8 cellular contexts compared by ENCODE assay signal in the genomic region with DNA sequence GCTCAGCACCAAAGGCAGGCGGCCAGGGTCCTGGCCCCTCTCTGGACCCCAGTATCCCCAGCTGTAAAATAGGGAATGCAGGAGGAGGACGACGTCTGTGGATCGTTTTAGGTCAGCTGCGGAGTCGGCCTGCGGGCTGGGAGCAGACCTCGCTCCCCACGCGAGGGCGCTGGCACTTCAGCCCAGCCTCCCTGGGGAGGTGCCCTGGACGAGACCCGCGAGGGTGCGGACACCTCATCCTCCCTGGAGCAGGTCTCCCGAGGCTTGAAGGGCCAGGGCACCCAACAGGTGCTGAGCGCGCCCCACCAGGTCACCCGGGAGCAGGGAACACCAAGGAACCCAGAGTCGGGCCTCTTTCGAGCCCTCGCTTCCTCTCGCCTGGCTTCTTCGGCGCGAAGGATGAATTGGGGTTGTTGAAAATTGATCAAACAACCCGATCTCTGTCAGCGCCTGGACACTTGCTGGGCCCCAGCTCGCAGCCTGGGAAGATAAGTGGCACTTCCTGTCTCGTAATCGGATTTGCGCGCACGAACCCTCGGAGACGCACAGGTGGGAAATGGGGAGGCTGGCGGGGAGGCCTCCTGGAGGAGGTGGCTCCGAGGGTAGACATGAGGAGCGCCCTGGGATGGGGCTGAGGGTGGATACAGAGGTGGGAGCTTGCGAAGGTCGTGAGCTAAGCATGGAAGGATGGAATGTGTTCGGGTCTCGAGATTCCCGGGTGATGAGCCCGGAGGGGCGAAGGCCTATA. TPM values are rescaled to one million over a fixed set of nuclear protein-coding genes. Genes with fewer than 3 reads are reported as not detected.
DNase-seq lines count a peak whose midpoint lies in the region; ATAC-seq and TF ChIP-seq lines count a peak whose summit lies in the region.

No MANE protein-coding gene starts in this region.

- H3K36me3 ChIP-seq in SU-DHL-6 (ENCODE audit: low read length) (no peaks in the 10 kb centered on the region), adrenal gland (replicated peaks in 1 of 2) (no peaks in the 10 kb centered on the region), sigmoid colon (no peaks in the 10 kb centered on the region)

- no peaks in the 10 kb centered on the region for H4K20me1 ChIP-seq in SU-DHL-6 (ENCODE audit: low read depth, low read length)

- intact Hi-C loops in adrenal gland (cut with DNase I) (no loop called here), sigmoid colon (cut with DNase I) (no loop called here)

- H2AFZ ChIP-seq in SU-DHL-6 (ENCODE audit: low read depth, low read length, severe bottlenecking): peak overlapping the region; percentile 73

- WGBS in adrenal gland, 4 donors: 0 to 2% (median 1%) methylated on average over 19 to 46 of the region's 46 CpGs
- 1% methylated on average over 46 of the region's 46 CpGs for WGBS in sigmoid colon, 2 donors

- no peak overlapping the region for H3K27ac ChIP-seq in SU-DHL-6 (ENCODE audit: low read depth, low read length)
- H3K27ac ChIP-seq in adrenal gland: no peak overlapping the region
- peak overlapping the region in 1 of 4 donors; percentile 6 for H3K27ac ChIP-seq in sigmoid colon

- TF ChIP-seq CTCF in SU-DHL-6 (IDR thresholded peaks at IDR 0.05; ENCODE audit: insufficient read depth, low read length, poor library complexity, severe bottlenecking) (peak; percentile 23), adrenal gland (IDR thresholded peaks at IDR 0.05) (peak; percentile 18 to 53 (median 46)), sigmoid colon (IDR thresholded peaks at IDR 0.05) (peak in 2 of 4 experiments; percentile 41 to 49)

- DNase-seq in NCI-H1105 treated with DMSO at 0.1 percent for 48 hours (lab: John Stamatoyannopoulos, UW): peak; percentile 28
- DNase-seq in NCI-H1105 (lab: John Stamatoyannopoulos, UW): no peak
- peak in 6 of 7 donors; percentile 37 to 73 (median 48) for DNase-seq in adrenal gland
- DNase-seq in hepatic stellate cell (ENCODE audit: low spot score): peak; percentile 68
- peak; percentile 68 for DNase-seq in sigmoid colon
- no peak for DNase-seq in NCI-H128 (lab: John Stamatoyannopoulos, UW; ENCODE audit: unreplicated experiment)

- TF ChIP-seq EP300 in sigmoid colon (IDR thresholded peaks at IDR 0.05): no peak

- H3K9me2 ChIP-seq in SU-DHL-6 (replicated peaks; ENCODE audit: insufficient read depth, low read length): no peaks in the 10 kb centered on the region

- no peaks in the 10 kb centered on the region for H3K79me2 ChIP-seq in SU-DHL-6 (ENCODE audit: insufficient read depth, low read length)

- TF ChIP-seq POLR2A in adrenal gland (IDR thresholded peaks at IDR 0.05) (no peak), sigmoid colon (IDR thresholded peaks at IDR 0.05) (peak in 1 of 2 donors; percentile 31)

- H3K9me3 ChIP-seq in SU-DHL-6 (ENCODE audit: insufficient read depth, low read length) (no peaks in the 10 kb centered on the region), adrenal gland (replicated peaks in 1 of 3) (no peaks in the 10 kb centered on the region), sigmoid colon (no peaks in the 10 kb centered on the region)

- peak overlapping the region; percentile 54 for H3K4me2 ChIP-seq in SU-DHL-6 (ENCODE audit: low read depth, low read length, poor library complexity, severe bottlenecking)

- H3K9ac ChIP-seq in SU-DHL-6 (ENCODE audit: low read length): no peak overlapping the region; the same call in 1 of the 2 replicates

- H3K4me1 ChIP-seq in adrenal gland (replicated peaks in 1 of 2) (peaks cover 6 to 20% of the 10 kb centered on the region in 2 donors), sigmoid colon (peaks cover 0 to 22% (median 19%) of the 10 kb centered on the region in 4 donors)

- H3F3A ChIP-seq in SU-DHL-6 (ENCODE audit: insufficient read depth): no peaks in the 10 kb centered on the region

- no peaks in the 10 kb centered on the region for H3K27me3 ChIP-seq in SU-DHL-6 (ENCODE audit: low read length)
- peaks cover 13% of the 10 kb centered on the region for H3K27me3 ChIP-seq in adrenal gland
- peaks cover 8 to 41% (median 37%) of the 10 kb centered on the region in 3 donors for H3K27me3 ChIP-seq in sigmoid colon

- ATAC-seq in HG03135 (IDR thresholded peaks at IDR 0.05; ENCODE audit: unreplicated experiment): peak; percentile 23

- H3K4me3 ChIP-seq in SU-DHL-6 (ENCODE audit: insufficient read depth, low read length, poor library complexity, severe bottlenecking): peak overlapping the region; percentile 44
- H3K4me3 ChIP-seq in adrenal gland: peak overlapping the region in 1 of 4 donors; percentile 59
- H3K4me3 ChIP-seq in sigmoid colon: peak overlapping the region in 3 of 4 donors; percentile 42 to 49 (median 48)

RNA-seq across cellular contexts. Expression of a gene that starts 0.6 kb away (rescaled TPM):
- 10 to 100 TPM in 3 of 8 donors, 1 to 10 TPM in 5; 2.2 to 24.4 (median 3.6) TPM for total RNA-seq in adrenal gland
- polyA plus RNA-seq in adrenal gland: 1 to 10 TPM; 2.6 to 9.2 (median 4.2) TPM
- total RNA-seq in sigmoid colon: 1 to 10 TPM; 2.6 to 9.6 (median 5.8) TPM
- polyA plus RNA-seq in sigmoid colon: 10 to 100 TPM; 24.5 to 50.6 (median 43.8) TPM

Comparison
In these comparisons a context has a peak if more than half of its experiments do, and no peak if none do; other contexts are left out.
1. DNase-seq: peak in NCI-H1105 treated with DMSO at 0.1 percent for 48 hours (single experiment), adrenal gland (6 of 7), hepatic stellate cell (single experiment) and sigmoid colon (single experiment); none in NCI-H1105 (single experiment) and NCI-H128 (single experiment).